In genomic region chr5:54836959-54837534, GRCh38 we compare ENCODE assay signal across 26 cellular contexts.
DNase-seq lines count a peak whose midpoint lies in the region; ATAC-seq and TF ChIP-seq lines count a peak whose summit lies in the region.
"Had no signal": no experiment of that assay in that cellular context is flagged by ENCODE, and none has a peak within 500 bp of the region (broad histone marks: within the 10 kb centered on the region; RNA-seq: fewer than 3 reads in every experiment).

No MANE protein-coding gene starts in this region.

- H3K27ac Mint-ChIP-seq in Calu3 (ENCODE audit: unreplicated experiment) = peak overlapping the region; percentile 30
- H3K27ac Mint-ChIP-seq: activated CD4-positive, alpha-beta memory T cell treated with anti-CD3 and anti-CD28 coated beads, Interleukin-2, amount 10 ng/mL, durations not matched to agents 7 days and 5 days; activated naive CD4-positive, alpha-beta T cell treated with anti-CD3 and anti-CD28 coated beads for 36 hours; brain; T-helper 2 cell treated with Interferon-gamma antibody and Interleukin-4, amounts not matched to agents 5 μg/mL and 100 μg/mL, for 36 hours had no signal

- H3K4me1 Mint-ChIP-seq in Calu3 (ENCODE audit: low read depth, unreplicated experiment) = peaks cover 41% of the 10 kb centered on the region

- no peak for TF ChIP-seq CTCF in Calu3 (IDR thresholded peaks at IDR 0.05; ENCODE audit: unreplicated experiment)
- no peak for TF ChIP-seq CTCF in cardiac fibroblast (IDR thresholded peaks at IDR 0.05; ENCODE audit: low read depth, low read length)

- no peaks in the 10 kb centered on the region for H3K9me3 Mint-ChIP-seq in Calu3 (ENCODE audit: low read depth, unreplicated experiment)
- H3K9me3 Mint-ChIP-seq: activated CD4-positive, alpha-beta memory T cell treated with anti-CD3 and anti-CD28 coated beads, Interleukin-2, amount 10 ng/mL, durations not matched to agents 7 days and 5 days; activated naive CD4-positive, alpha-beta T cell treated with anti-CD3 and anti-CD28 coated beads for 36 hours; T-helper 2 cell treated with Interferon-gamma antibody and Interleukin-4, amounts not matched to agents 5 μg/mL and 100 μg/mL, for 36 hours had no signal

- no peak overlapping the region for H3K4me3 Mint-ChIP-seq in Calu3 (ENCODE audit: low read depth, unreplicated experiment)
- H3K4me3 Mint-ChIP-seq: activated CD4-positive, alpha-beta memory T cell treated with anti-CD3 and anti-CD28 coated beads, Interleukin-2, amount 10 ng/mL, durations not matched to agents 7 days and 5 days; activated naive CD4-positive, alpha-beta T cell treated with anti-CD3 and anti-CD28 coated beads for 36 hours; brain; T-helper 2 cell treated with Interferon-gamma antibody and Interleukin-4, amounts not matched to agents 5 μg/mL and 100 μg/mL, for 36 hours had no signal

- no peak for DNase-seq in Calu3
- DNase-seq in MG63 = peak; percentile 53
- DNase-seq in cardiac fibroblast (ENCODE audit: low read depth in 2 of 2) = peak; percentile 70 to 81
- peak; percentile 14 for DNase-seq in mucosa of gallbladder (ENCODE audit: low spot score)
- no peak for DNase-seq in NCI-H2107 (lab: John Stamatoyannopoulos, UW)
- no peak for DNase-seq in GOT3 (lab: John Stamatoyannopoulos, UW)
- DNase-seq: activated CD4-positive, alpha-beta memory T cell treated with anti-CD3 and anti-CD28 coated beads, Interleukin-2, amount 10 ng/mL, durations not matched to agents 7 days and 5 days; activated CD8-positive, alpha-beta memory T cell treated with anti-CD3 and anti-CD28 coated beads, Interleukin-2, amount 50 U/mL, for 4 hours; activated naive CD4-positive, alpha-beta T cell treated with anti-CD3 and anti-CD28 coated beads for 36 hours; adrenal gland; BE2C; left ventricle myocardium inferior; NCI-H1417 treated with DMSO at 0.1 percent for 48 hours; NCI-H2081 treated with DMSO at 0.1 percent for 48 hours; NCI-H226; NCI-H526 treated with DMSO at 0.1 percent for 48 hours; Peyer's patch; psoas muscle; SHP77; stimulated activated CD4-positive, alpha-beta T cell treated with anti-CD3 and anti-CD28 coated beads, Interleukin-4, amount 100 ng/mL, for 24 hours; thyroid gland had no signal

- H3K36me3 Mint-ChIP-seq in Calu3 (ENCODE audit: insufficient read depth, unreplicated experiment) = no peaks in the 10 kb centered on the region
- H3K36me3 Mint-ChIP-seq: brain had no signal

- H3K27me3 ChIP-seq in MG63 = no peaks in the 10 kb centered on the region
- H3K27me3 ChIP-seq: adrenal gland, BE2C, Peyer's patch, thyroid gland, vagina had no signal

- H3K4me3 ChIP-seq in MG63 = no peak overlapping the region
- H3K4me3 ChIP-seq in cardiac fibroblast (replicated peaks in 1 of 2; ENCODE audit: low read depth in 2 of 2, low read length in 2 of 2) = no peak overlapping the region
- H3K4me3 ChIP-seq: adrenal gland, left ventricle myocardium inferior, Peyer's patch, psoas muscle, thyroid gland, vagina had no signal

- intact Hi-C loops in Calu3 (cut with micrococcal nuclease; ENCODE audit: unreplicated experiment) = no loop called here

- no peaks in the 10 kb centered on the region for H3K9me3 ChIP-seq in MG63
- H3K9me3 ChIP-seq: adrenal gland, BE2C, left ventricle myocardium inferior, Peyer's patch, psoas muscle, thyroid gland, vagina had no signal

- CTCF ChIA-PET in Calu3 (lab: Charles Lee) = interaction anchor here (0.6 to 1.7 kb wide), 2 partner anchors 167 to 320 kb away, joined by 3 to 4 read pairs; partner anchors contain the start of gene SNX18

- no peak for ATAC-seq in HG03039 (IDR thresholded peaks at IDR 0.05; ENCODE audit: unreplicated experiment)
- no peak for ATAC-seq in HG02970 (IDR thresholded peaks at IDR 0.05; ENCODE audit: low FRiP score, unreplicated experiment)
- ATAC-seq: psoas muscle had no signal

- H3K36me3 ChIP-seq in MG63 = no peaks in the 10 kb centered on the region
- H3K36me3 ChIP-seq: adrenal gland, BE2C, left ventricle myocardium inferior, Peyer's patch, thyroid gland, vagina had no signal

- no TSS peak for BruUV-seq in Calu3 (replicated peaks; lab: Mats Ljungman, UMichigan)

- H3K27me3 Mint-ChIP-seq in Calu3 (ENCODE audit: unreplicated experiment) = no peaks in the 10 kb centered on the region

Comparison
In these comparisons a context has a peak if more than half of its experiments do, and no peak if none do; other contexts are left out.
1. DNase-seq: peak in MG63 (single experiment), cardiac fibroblast (2 of 2) and mucosa of gallbladder (single experiment); none in Calu3 (single experiment), NCI-H2107 (single experiment) and GOT3 (single experiment).